25 cellular contexts compared by ENCODE assay signal in genomic region chr15:23994273-23994672, GRCh38.
"Had no signal": no experiment of that assay in that cellular context is flagged by ENCODE, and none has a peak within 500 bp of the region (broad histone marks: within the 10 kb centered on the region; RNA-seq: fewer than 3 reads in every experiment).

No MANE protein-coding gene starts in this region.

- H2AFZ ChIP-seq: hepatocyte had no signal

- H3K4me1 Mint-ChIP-seq: memory B cell; naive thymus-derived CD4-positive, alpha-beta T cell had no signal

- H3K79me2 ChIP-seq: hepatocyte had no signal

- H3K9me3 ChIP-seq: colonic mucosa, gastrocnemius medialis had no signal

- H3K27ac ChIP-seq: colonic mucosa, esophagus muscularis mucosa, gastrocnemius medialis, heart right ventricle, left lung, lower lobe of right lung had no signal

- DNase-seq: colonic mucosa; cortex of kidney; effector CD8-positive, alpha-beta T cell; effector memory CD8-positive, alpha-beta T cell; foreskin fibroblast; foreskin melanocyte; gastrocnemius medialis; glutamatergic neuron; head of caudate nucleus; heart right ventricle; hypothalamus; left cardiac atrium; left lung; left ventricle myocardium superior; lower lobe of right lung; mesendoderm; midbrain; naive thymus-derived CD4-positive, alpha-beta T cell had no signal

- H3K36me3 Mint-ChIP-seq: memory B cell; naive thymus-derived CD4-positive, alpha-beta T cell had no signal

- H3K4me3 ChIP-seq: colonic mucosa, esophagus muscularis mucosa, gastrocnemius medialis, heart right ventricle, hepatocyte, left lung, lower lobe of right lung had no signal

- H3K27ac Mint-ChIP-seq: dendritic cell treated with granulocyte-macrophage colony-stimulating factor and Interleukin-4, amounts not matched to agents 40 ng/mL and 50 ng/mL, for 4 days; effector memory CD8-positive, alpha-beta T cell; memory B cell; naive thymus-derived CD4-positive, alpha-beta T cell had no signal

- H3K27me3 ChIP-seq: colonic mucosa, esophagus muscularis mucosa, gastrocnemius medialis, heart right ventricle, hepatocyte, left lung had no signal

- H3K4me1 ChIP-seq: colonic mucosa, esophagus muscularis mucosa, gastrocnemius medialis, heart right ventricle, left lung, lower lobe of right lung had no signal

- FAIRE-seq: endothelial cell of umbilical vein, islet of Langerhans, keratinocyte had no signal

- H3K27me3 Mint-ChIP-seq: dendritic cell treated with granulocyte-macrophage colony-stimulating factor and Interleukin-4, amounts not matched to agents 40 ng/mL and 50 ng/mL, for 4 days; effector memory CD8-positive, alpha-beta T cell; memory B cell; naive thymus-derived CD4-positive, alpha-beta T cell had no signal

- H3K36me3 ChIP-seq: colonic mucosa, esophagus muscularis mucosa, gastrocnemius medialis, heart right ventricle, left lung, lower lobe of right lung had no signal

- H3K4me3 Mint-ChIP-seq: dendritic cell treated with granulocyte-macrophage colony-stimulating factor and Interleukin-4, amounts not matched to agents 40 ng/mL and 50 ng/mL, for 4 days; effector memory CD8-positive, alpha-beta T cell; memory B cell; naive thymus-derived CD4-positive, alpha-beta T cell had no signal
